8 cellular contexts compared by ENCODE assay signal in genomic region chr10:88881335-88881734, GRCh38. TPM values are rescaled to one million over a fixed set of nuclear protein-coding genes. Genes with fewer than 3 reads are reported as not detected.
DNase-seq lines count a peak whose midpoint lies in the region; ATAC-seq and TF ChIP-seq lines count a peak whose summit lies in the region.

No MANE protein-coding gene starts in this region.

- H3K27ac ChIP-seq in DOHH2 (ENCODE audit: low read depth, low read length) (peak overlapping the region; percentile 84), Peyer's patch (peak overlapping the region; percentile 95 to 99 (median 96)), epithelial cell of prostate (peak overlapping the region; percentile 88), parathyroid adenoma (peak overlapping the region; percentile 74)

- ATAC-seq in GM21723 (IDR thresholded peaks at IDR 0.05; ENCODE audit: unreplicated experiment) (no peak), GM18870 (IDR thresholded peaks at IDR 0.05; ENCODE audit: unreplicated experiment) (no peak)

- H3K4me1 ChIP-seq in DOHH2 (ENCODE audit: control insufficient read depth, low read length) = peaks cover 76% of the 10 kb centered on the region
- H3K4me1 ChIP-seq in Peyer's patch = peaks cover 0 to 36% (median 13%) of the 10 kb centered on the region in 4 donors
- no peaks in the 10 kb centered on the region for H3K4me1 ChIP-seq in parathyroid adenoma

- no peaks in the 10 kb centered on the region for H3K9me2 ChIP-seq in DOHH2 (replicated peaks; ENCODE audit: control insufficient read depth, low read length)

- H3K4me2 ChIP-seq in DOHH2 (ENCODE audit: low read length) (peak overlapping the region; percentile 98), parathyroid adenoma (ENCODE audit: low read length) (peak overlapping the region; percentile 65)

- no peak for TF ChIP-seq POLR2A in Peyer's patch (IDR thresholded peaks at IDR 0.05)

- H3K4me3 ChIP-seq in DOHH2 (ENCODE audit: low read length) = peak overlapping the region; percentile 87
- H3K4me3 ChIP-seq in Peyer's patch = peak overlapping the region; percentile 59 to 93 (median 82)
- H3K4me3 ChIP-seq in parathyroid adenoma (ENCODE audit: low read depth, low read length) = peak overlapping the region; percentile 66

- peak in 1 of 3 donors; percentile 29 for DNase-seq in Peyer's patch
- no peak for DNase-seq in epithelial cell of prostate (ENCODE audit: low read depth, low spot score)
- no peak for DNase-seq in stimulated activated naive CD4-positive, alpha-beta T cell treated with Interleukin-2 at 50 U/mL for 16 hours (lab: John Stamatoyannopoulos, UW)
- DNase-seq in NCI-H2029 treated with DMSO at 0.1 percent for 48 hours (lab: John Stamatoyannopoulos, UW) = no peak

- peaks cover 27% of the 10 kb centered on the region for H3K36me3 ChIP-seq in DOHH2 (ENCODE audit: control insufficient read depth, low read length)
- no peaks in the 10 kb centered on the region for H3K36me3 ChIP-seq in Peyer's patch
- no peaks in the 10 kb centered on the region for H3K36me3 ChIP-seq in parathyroid adenoma (ENCODE audit: control insufficient read depth, insufficient read depth, low read length)

- H3F3A ChIP-seq in DOHH2 (ENCODE audit: control insufficient read depth, insufficient read depth) = peaks cover 8% of the 10 kb centered on the region

- H4K20me1 ChIP-seq in DOHH2 (ENCODE audit: control insufficient read depth, insufficient read depth, low read depth, low read length) = no peaks in the 10 kb centered on the region

- H3K27me3 ChIP-seq in DOHH2 (ENCODE audit: control insufficient read depth, low read length) (no peaks in the 10 kb centered on the region), Peyer's patch (no peaks in the 10 kb centered on the region), parathyroid adenoma (ENCODE audit: control insufficient read depth, insufficient read depth, low read length) (no peaks in the 10 kb centered on the region)

- TF ChIP-seq CTCF in DOHH2 (IDR thresholded peaks at IDR 0.05; ENCODE audit: low read depth, low read length, poor library complexity, severe bottlenecking) (no peak), Peyer's patch (IDR thresholded peaks at IDR 0.05) (no peak), parathyroid adenoma (IDR thresholded peaks at IDR 0.05) (no peak)

- peak overlapping the region; percentile 87 for H2AFZ ChIP-seq in parathyroid adenoma

- H3K9me3 ChIP-seq in DOHH2 (ENCODE audit: control insufficient read depth, insufficient read depth, low read length) (no peaks in the 10 kb centered on the region), Peyer's patch (no peaks in the 10 kb centered on the region), parathyroid adenoma (ENCODE audit: control insufficient read depth, low read length) (no peaks in the 10 kb centered on the region)

- peaks cover 55% of the 10 kb centered on the region for H3K79me2 ChIP-seq in DOHH2 (ENCODE audit: control insufficient read depth, low read length)
- no peaks in the 10 kb centered on the region for H3K79me2 ChIP-seq in parathyroid adenoma

- no peak overlapping the region for H3K9ac ChIP-seq in parathyroid adenoma

RNA-seq across cellular contexts. Expression of gene STAMBPL1, which starts 1.3 kb away (rescaled TPM):
- 100 to 1,000 TPM in 1 of 4 donors, 10 to 100 TPM in 3; 54.6 to 116 (median 84.6) TPM for total RNA-seq in Peyer's patch

RNA-seq across cellular contexts. Expression of gene ANKRD22, which starts 29.7 kb away (rescaled TPM):
- total RNA-seq in Peyer's patch = 1 to 10 TPM in 2 of 4 donors, under 1 TPM in 1, not detected in 1; 0.70 to 1.5 (median 1.1) TPM
